10 cellular contexts compared by ENCODE assay signal in genomic region chr15:80982205-80982604, GRCh38. TPM values are rescaled to one million over a fixed set of nuclear protein-coding genes. Genes with fewer than 3 reads are reported as not detected.
DNase-seq lines count a peak whose midpoint lies in the region; ATAC-seq and TF ChIP-seq lines count a peak whose summit lies in the region.
"Had no signal": no experiment of that assay in that cellular context is flagged by ENCODE, and none has a peak within 500 bp of the region (broad histone marks: within the 10 kb centered on the region; RNA-seq: fewer than 3 reads in every experiment).

No MANE protein-coding gene starts in this region.

- H3K27ac Mint-ChIP-seq in activated naive CD4-positive, alpha-beta T cell treated with anti-CD3 and anti-CD28 coated beads, Interleukin-2, amount 50 U/mL, for 24 hours, result peak overlapping the region; percentile 76
- peak overlapping the region; percentile 66; the same call in 1 of the 2 replicates for H3K27ac Mint-ChIP-seq in WTC11
- peak overlapping the region; percentile 42 for H3K27ac Mint-ChIP-seq in stimulated activated memory B cell treated with anti-CD40 and anti-IgM and Interleukin-4, amounts not matched to agents 10 μg/mL and 1 μg/mL and 100 μg/mL, for 72 hours

- no peak for TF ChIP-seq CTCF in WTC11 (IDR thresholded peaks at IDR 0.05)

- H3K4me3 Mint-ChIP-seq in activated naive CD4-positive, alpha-beta T cell treated with anti-CD3 and anti-CD28 coated beads, Interleukin-2, amount 50 U/mL, for 24 hours, result no peak overlapping the region
- no peak overlapping the region for H3K4me3 Mint-ChIP-seq in WTC11
- H3K4me3 Mint-ChIP-seq in stimulated activated memory B cell treated with anti-CD40 and anti-IgM and Interleukin-4, amounts not matched to agents 10 μg/mL and 1 μg/mL and 100 μg/mL, for 72 hours, result no peak overlapping the region

- no peaks in the 10 kb centered on the region for H3K27me3 Mint-ChIP-seq in activated naive CD4-positive, alpha-beta T cell treated with anti-CD3 and anti-CD28 coated beads, Interleukin-2, amount 50 U/mL, for 24 hours
- H3K27me3 Mint-ChIP-seq in WTC11 (ENCODE audit: low read depth), result no peaks in the 10 kb centered on the region
- H3K27me3 Mint-ChIP-seq in stimulated activated memory B cell treated with anti-CD40 and anti-IgM and Interleukin-4, amounts not matched to agents 10 μg/mL and 1 μg/mL and 100 μg/mL, for 72 hours, result no peaks in the 10 kb centered on the region

- no peaks in the 10 kb centered on the region for H3K9me3 Mint-ChIP-seq in activated naive CD4-positive, alpha-beta T cell treated with anti-CD3 and anti-CD28 coated beads, Interleukin-2, amount 50 U/mL, for 24 hours
- H3K9me3 Mint-ChIP-seq in WTC11, result no peaks in the 10 kb centered on the region
- H3K9me3 Mint-ChIP-seq in stimulated activated memory B cell treated with anti-CD40 and anti-IgM and Interleukin-4, amounts not matched to agents 10 μg/mL and 1 μg/mL and 100 μg/mL, for 72 hours, result no peaks in the 10 kb centered on the region

- peak; percentile 50 for ATAC-seq in HG02884 (IDR thresholded peaks at IDR 0.05; ENCODE audit: unreplicated experiment)
- no peak for ATAC-seq in WTC11
- ATAC-seq in stimulated activated memory B cell treated with anti-CD40 and anti-IgM and Interleukin-4, amounts not matched to agents 10 μg/mL and 1 μg/mL and 100 μg/mL, for 72 hours, result no peak
- ATAC-seq in GM18909 (IDR thresholded peaks at IDR 0.05; ENCODE audit: poor library complexity, unreplicated experiment), result no peak

- peaks cover 19% of the 10 kb centered on the region for H3K36me3 Mint-ChIP-seq in activated naive CD4-positive, alpha-beta T cell treated with anti-CD3 and anti-CD28 coated beads, Interleukin-2, amount 50 U/mL, for 24 hours
- peaks cover 27% of the 10 kb centered on the region for H3K36me3 Mint-ChIP-seq in WTC11
- H3K36me3 Mint-ChIP-seq in stimulated activated memory B cell treated with anti-CD40 and anti-IgM and Interleukin-4, amounts not matched to agents 10 μg/mL and 1 μg/mL and 100 μg/mL, for 72 hours, result peaks cover 22% of the 10 kb centered on the region

- no peak for DNase-seq in activated naive CD4-positive, alpha-beta T cell (lab: John Stamatoyannopoulos, UW)
- DNase-seq in WTC11 (ENCODE audit: low spot score), result no peak
- DNase-seq in NCI-H748 (lab: John Stamatoyannopoulos, UW; ENCODE audit: unreplicated experiment), result no peak
- no peak for DNase-seq in AG20443 (ENCODE audit: low spot score)
- DNase-seq: mammary epithelial cell, T-helper 9 cell had no signal

- CTCF ChIA-PET in WTC11 (lab: Charles Lee), result interaction anchor here (0.9 to 1.2 kb wide), 5 partner anchors 12 to 284 kb away, joined by 3 to 5 read pairs (median 3); partner anchors contain the start of gene CEMIP

- POLR2A ChIA-PET in WTC11 (lab: Charles Lee), result no interaction called here

- peaks cover 71% of the 10 kb centered on the region for H3K4me1 Mint-ChIP-seq in activated naive CD4-positive, alpha-beta T cell treated with anti-CD3 and anti-CD28 coated beads, Interleukin-2, amount 50 U/mL, for 24 hours
- H3K4me1 Mint-ChIP-seq in WTC11, result peaks cover 46% of the 10 kb centered on the region
- peaks cover 64% of the 10 kb centered on the region for H3K4me1 Mint-ChIP-seq in stimulated activated memory B cell treated with anti-CD40 and anti-IgM and Interleukin-4, amounts not matched to agents 10 μg/mL and 1 μg/mL and 100 μg/mL, for 72 hours

TF ChIP-seq in WTC11, 78 proteins besides CTCF, POLR2A, EP300 and RAD21:
- TF ChIP-seq ZNF671 (CRISPR knock-in tag; IDR thresholded peaks at IDR 0.05), result no peak
- TF ChIP-seq ZNF416 (CRISPR knock-in tag; IDR thresholded peaks at IDR 0.05), result no peak
- TF ChIP-seq NFYB (CRISPR knock-in tag; conservative IDR thresholded peaks at IDR 0.05; ENCODE audit: low read depth), result no peak
- TF ChIP-seq E2F4 (CRISPR knock-in tag; IDR thresholded peaks at IDR 0.05; ENCODE audit: borderline replicate concordance, low read depth), result no peak
- TF ChIP-seq ZMAT4 (CRISPR knock-in tag; IDR thresholded peaks at IDR 0.05), result no peak
- TF ChIP-seq ZNF317 (CRISPR knock-in tag; IDR thresholded peaks at IDR 0.05; ENCODE audit: borderline replicate concordance, low read depth), result no peak
- TF ChIP-seq ZBTB43 (CRISPR knock-in tag; IDR thresholded peaks at IDR 0.05), result no peak

RNA-seq across cellular contexts. Expression of gene MESD, which starts 7.4 kb away (rescaled TPM):
- total RNA-seq in WTC11 (2021), result 26.9 to 28.3 TPM (median 27.9 TPM) in 3 replicates

RNA-seq across cellular contexts. Expression of gene TLNRD1, which starts 18.5 kb away (rescaled TPM):
- total RNA-seq in WTC11 (2021), result 21.4 to 26.7 TPM (median 22.3 TPM) in 3 replicates
